ENCODE assay signal across 3 cellular contexts in genomic region chr21:29078884-29079765, GRCh38.
TF ChIP-seq lines count a peak whose summit lies in the region.

No MANE protein-coding gene starts in this region.

TF ChIP-seq in SK-N-SH, 30 proteins besides CTCF, POLR2A, EP300 and RAD21:
- no peak for TF ChIP-seq CHD2 (IDR thresholded peaks at IDR 0.05; ENCODE audit: low read length, partially characterized antibody)
- TF ChIP-seq USF2 (IDR thresholded peaks at IDR 0.05; ENCODE audit: borderline replicate concordance, low read depth, low read length): no peak
- TF ChIP-seq RFX5 (IDR thresholded peaks at IDR 0.05; ENCODE audit: low read length): no peak
- no peak for TF ChIP-seq REST (IDR thresholded peaks at IDR 0.05; ENCODE audit: low read depth, low read length)

TF ChIP-seq in SK-N-SH treated with all-trans-retinoic acid at 6 μM for 48 hours, 23 proteins besides CTCF, POLR2A, EP300 and RAD21:
- TF ChIP-seq PPARA (CRISPR knock-in tag; IDR thresholded peaks at IDR 0.05; ENCODE audit: borderline replicate concordance): no peak
- no peak for TF ChIP-seq PATZ1 (CRISPR knock-in tag; IDR thresholded peaks at IDR 0.05; ENCODE audit: borderline replicate concordance)
- TF ChIP-seq ZFP3 (CRISPR knock-in tag; IDR thresholded peaks at IDR 0.05): no peak
- no peak for TF ChIP-seq BACH2 (CRISPR knock-in tag; IDR thresholded peaks at IDR 0.05; ENCODE audit: borderline replicate concordance)
- no peak for TF ChIP-seq TCF4 (CRISPR knock-in tag; IDR thresholded peaks at IDR 0.05; ENCODE audit: borderline replicate concordance)
- no peak for TF ChIP-seq GLIS3 (CRISPR knock-in tag; IDR thresholded peaks at IDR 0.05)
- no peak for TF ChIP-seq CSDC2 (CRISPR knock-in tag; IDR thresholded peaks at IDR 0.05)
- no peak for TF ChIP-seq ZNF70 (CRISPR knock-in tag; IDR thresholded peaks at IDR 0.05)
- no peak for TF ChIP-seq TOX (CRISPR knock-in tag; IDR thresholded peaks at IDR 0.05; ENCODE audit: borderline replicate concordance)
- TF ChIP-seq TSHZ2 (CRISPR knock-in tag; IDR thresholded peaks at IDR 0.05): no peak
- TF ChIP-seq ZFP30 (CRISPR knock-in tag; IDR thresholded peaks at IDR 0.05): no peak
- TF ChIP-seq ZC3H10 (CRISPR knock-in tag; IDR thresholded peaks at IDR 0.05): no peak
- no peak for TF ChIP-seq SNAI2 (CRISPR knock-in tag; IDR thresholded peaks at IDR 0.05)
- TF ChIP-seq ARNTL (CRISPR knock-in tag; IDR thresholded peaks at IDR 0.05; ENCODE audit: borderline replicate concordance, low read depth): no peak
- no peak for TF ChIP-seq POU6F1 (CRISPR knock-in tag; IDR thresholded peaks at IDR 0.05; ENCODE audit: borderline replicate concordance, low read depth)
- no peak for TF ChIP-seq ZNF565 (CRISPR knock-in tag; conservative IDR thresholded peaks at IDR 0.05; ENCODE audit: low read depth)
- TF ChIP-seq ESRRG (CRISPR knock-in tag; IDR thresholded peaks at IDR 0.05): no peak
- TF ChIP-seq OSR1 (CRISPR knock-in tag; IDR thresholded peaks at IDR 0.05): no peak
- TF ChIP-seq RARB (CRISPR knock-in tag; IDR thresholded peaks at IDR 0.05): no peak

TF ChIP-seq in endothelial cell of umbilical vein, 7 proteins besides CTCF, POLR2A, EP300 and RAD21:
- no peak for TF ChIP-seq JUN (IDR thresholded peaks at IDR 0.05; ENCODE audit: borderline replicate concordance, insufficient read depth, insufficient read length, low read depth)
- TF ChIP-seq GATA2 (IDR thresholded peaks at IDR 0.05; ENCODE audit: insufficient read depth, insufficient read length, low read depth, low read length): no peak
- TF ChIP-seq MAX (IDR thresholded peaks at IDR 0.05; ENCODE audit: insufficient read depth, insufficient read length): no peak
- TF ChIP-seq FOS (IDR thresholded peaks at IDR 0.05; ENCODE audit: borderline replicate concordance, insufficient read depth, low read length): no peak
- TF ChIP-seq MYC (IDR thresholded peaks at IDR 0.05; ENCODE audit: low read depth, low read length): no peak
- TF ChIP-seq POLR2AphosphoS5 (IDR thresholded peaks at IDR 0.05; ENCODE audit: insufficient read depth, low read depth, low read length): no peak
- no peak for TF ChIP-seq EZH2 (IDR thresholded peaks at IDR 0.05; ENCODE audit: borderline replicate concordance, low read depth, low read length, severe bottlenecking)
